ENCODE assay signal across 1 cellular context in the genomic region with DNA sequence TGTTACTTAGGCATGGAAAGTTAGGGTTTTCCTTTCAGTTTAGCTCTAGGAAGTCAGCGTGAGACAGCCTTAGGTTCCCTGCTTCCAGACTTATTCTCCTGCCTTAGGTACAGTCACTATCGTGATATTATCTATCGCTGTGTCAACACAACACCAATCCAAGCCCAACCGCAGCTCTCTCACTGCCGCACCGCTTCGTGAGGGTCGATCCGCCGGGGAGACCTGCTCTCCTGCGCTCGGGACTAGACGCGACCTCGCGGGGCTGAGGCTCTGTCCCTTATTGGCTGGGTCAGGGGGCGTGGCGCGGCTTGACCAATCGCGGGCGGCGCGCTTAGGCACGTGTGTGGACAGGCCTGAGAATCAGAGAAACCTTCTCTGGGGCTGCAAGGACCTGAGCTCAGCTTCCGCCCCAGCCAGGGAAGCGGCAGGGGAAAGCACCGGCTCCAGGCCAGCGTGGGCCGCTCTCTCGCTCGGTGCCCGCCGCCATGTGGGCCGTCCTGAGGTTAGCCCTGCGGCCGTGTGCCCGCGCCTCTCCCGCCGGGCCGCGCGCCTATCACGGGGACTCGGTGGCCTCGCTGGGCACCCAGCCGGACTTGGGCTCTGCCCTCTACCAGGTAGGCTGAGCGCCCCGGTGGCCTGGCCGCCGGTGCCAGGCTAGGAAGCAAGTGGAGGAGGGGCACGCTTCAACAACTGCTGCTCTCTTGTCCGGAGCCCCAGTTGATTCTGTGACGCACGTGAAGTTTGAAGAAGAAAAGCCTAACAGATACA.
A peak's percentile ranks its signal among the peaks of the same experiment; 100 is the strongest.
TF ChIP-seq lines count a peak whose summit lies in the region.

A gene (plus strand): TSS at position 400 of the 768 bp plus-strand sequence. CDS start 86 bp downstream, at position 486.

TF ChIP-seq in HepG2, 621 proteins besides CTCF, POLR2A, EP300 and RAD21 (continued from another document and continues in another):
- TF ChIP-seq, protein P1, sequence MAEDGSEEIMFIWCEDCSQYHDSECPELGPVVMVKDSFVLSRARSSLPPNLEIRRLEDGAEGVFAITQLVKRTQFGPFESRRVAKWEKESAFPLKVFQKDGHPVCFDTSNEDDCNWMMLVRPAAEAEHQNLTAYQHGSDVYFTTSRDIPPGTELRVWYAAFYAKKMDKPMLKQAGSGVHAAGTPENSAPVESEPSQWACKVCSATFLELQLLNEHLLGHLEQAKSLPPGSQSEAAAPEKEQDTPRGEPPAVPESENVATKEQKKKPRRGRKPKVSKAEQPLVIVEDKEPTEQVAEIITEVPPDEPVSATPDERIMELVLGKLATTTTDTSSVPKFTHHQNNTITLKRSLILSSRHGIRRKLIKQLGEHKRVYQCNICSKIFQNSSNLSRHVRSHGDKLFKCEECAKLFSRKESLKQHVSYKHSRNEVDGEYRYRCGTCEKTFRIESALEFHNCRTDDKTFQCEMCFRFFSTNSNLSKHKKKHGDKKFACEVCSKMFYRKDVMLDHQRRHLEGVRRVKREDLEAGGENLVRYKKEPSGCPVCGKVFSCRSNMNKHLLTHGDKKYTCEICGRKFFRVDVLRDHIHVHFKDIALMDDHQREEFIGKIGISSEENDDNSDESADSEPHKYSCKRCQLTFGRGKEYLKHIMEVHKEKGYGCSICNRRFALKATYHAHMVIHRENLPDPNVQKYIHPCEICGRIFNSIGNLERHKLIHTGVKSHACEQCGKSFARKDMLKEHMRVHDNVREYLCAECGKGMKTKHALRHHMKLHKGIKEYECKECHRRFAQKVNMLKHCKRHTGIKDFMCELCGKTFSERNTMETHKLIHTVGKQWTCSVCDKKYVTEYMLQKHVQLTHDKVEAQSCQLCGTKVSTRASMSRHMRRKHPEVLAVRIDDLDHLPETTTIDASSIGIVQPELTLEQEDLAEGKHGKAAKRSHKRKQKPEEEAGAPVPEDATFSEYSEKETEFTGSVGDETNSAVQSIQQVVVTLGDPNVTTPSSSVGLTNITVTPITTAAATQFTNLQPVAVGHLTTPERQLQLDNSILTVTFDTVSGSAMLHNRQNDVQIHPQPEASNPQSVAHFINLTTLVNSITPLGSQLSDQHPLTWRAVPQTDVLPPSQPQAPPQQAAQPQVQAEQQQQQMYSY (CRISPR knock-in tag; IDR thresholded peaks at IDR 0.05) = no peak
- TF ChIP-seq, protein P2, sequence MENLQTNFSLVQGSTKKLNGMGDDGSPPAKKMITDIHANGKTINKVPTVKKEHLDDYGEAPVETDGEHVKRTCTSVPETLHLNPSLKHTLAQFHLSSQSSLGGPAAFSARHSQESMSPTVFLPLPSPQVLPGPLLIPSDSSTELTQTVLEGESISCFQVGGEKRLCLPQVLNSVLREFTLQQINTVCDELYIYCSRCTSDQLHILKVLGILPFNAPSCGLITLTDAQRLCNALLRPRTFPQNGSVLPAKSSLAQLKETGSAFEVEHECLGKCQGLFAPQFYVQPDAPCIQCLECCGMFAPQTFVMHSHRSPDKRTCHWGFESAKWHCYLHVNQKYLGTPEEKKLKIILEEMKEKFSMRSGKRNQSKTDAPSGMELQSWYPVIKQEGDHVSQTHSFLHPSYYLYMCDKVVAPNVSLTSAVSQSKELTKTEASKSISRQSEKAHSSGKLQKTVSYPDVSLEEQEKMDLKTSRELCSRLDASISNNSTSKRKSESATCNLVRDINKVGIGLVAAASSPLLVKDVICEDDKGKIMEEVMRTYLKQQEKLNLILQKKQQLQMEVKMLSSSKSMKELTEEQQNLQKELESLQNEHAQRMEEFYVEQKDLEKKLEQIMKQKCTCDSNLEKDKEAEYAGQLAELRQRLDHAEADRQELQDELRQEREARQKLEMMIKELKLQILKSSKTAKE (CRISPR knock-in tag; IDR thresholded peaks at IDR 0.05; ENCODE audit: borderline replicate concordance) = no peak
- TF ChIP-seq PRMT3 (CRISPR knock-in tag; IDR thresholded peaks at IDR 0.05; ENCODE audit: borderline replicate concordance, low read depth) (no peak; the same call in 1 of the 2 replicates), POLR2AphosphoS5 (IDR thresholded peaks at IDR 0.05; ENCODE audit: low read depth, low read length) (peak; percentile 87), NPAS2 (CRISPR knock-in tag; IDR thresholded peaks at IDR 0.05; ENCODE audit: borderline replicate concordance) (no peak), PITX1 (CRISPR knock-in tag; IDR thresholded peaks at IDR 0.05) (peak; percentile 72; the same call in 1 of the 2 replicates), ARID2 (CRISPR knock-in tag; IDR thresholded peaks at IDR 0.05; ENCODE audit: borderline replicate concordance) (peak; percentile 48; the same call in 1 of the 2 replicates), SPEN (CRISPR knock-in tag; IDR thresholded peaks at IDR 0.05; ENCODE audit: low read depth) (peak; percentile 77), KAT7 (CRISPR knock-in tag; IDR thresholded peaks at IDR 0.05; ENCODE audit: borderline replicate concordance) (peak; percentile 90), ESRRA (CRISPR knock-in tag; IDR thresholded peaks at IDR 0.05; ENCODE audit: low read depth) (peak; percentile 72; the same call in 1 of the 2 replicates), FOSL2 (CRISPR knock-in tag; IDR thresholded peaks at IDR 0.05) (peak; percentile 35; the same call in 1 of the 2 replicates), ZNF614 (CRISPR knock-in tag; IDR thresholded peaks at IDR 0.05; ENCODE audit: borderline replicate concordance) (0 out of 2 replicates have a peak, but pooled peaks have one; percentile 31), SOX5 (CRISPR knock-in tag; IDR thresholded peaks at IDR 0.05; ENCODE audit: borderline replicate concordance) (peak; percentile 41), KDM4B (CRISPR knock-in tag; IDR thresholded peaks at IDR 0.05) (no peak), ZSCAN29 (CRISPR knock-in tag; conservative IDR thresholded peaks at IDR 0.05) (peak; percentile 79), TRIM24 (CRISPR knock-in tag; IDR thresholded peaks at IDR 0.05) (no peak), SALL1 (CRISPR knock-in tag; IDR thresholded peaks at IDR 0.05) (peak; percentile 78), ZNF792 (CRISPR knock-in tag; IDR thresholded peaks at IDR 0.05) (peak; percentile 24; the same call in 1 of the 2 replicates), ZNF441 (CRISPR knock-in tag; IDR thresholded peaks at IDR 0.05; ENCODE audit: borderline replicate concordance) (no peak), ZNF224 (CRISPR knock-in tag; IDR thresholded peaks at IDR 0.05) (no peak)
- TF ChIP-seq, protein P3, sequence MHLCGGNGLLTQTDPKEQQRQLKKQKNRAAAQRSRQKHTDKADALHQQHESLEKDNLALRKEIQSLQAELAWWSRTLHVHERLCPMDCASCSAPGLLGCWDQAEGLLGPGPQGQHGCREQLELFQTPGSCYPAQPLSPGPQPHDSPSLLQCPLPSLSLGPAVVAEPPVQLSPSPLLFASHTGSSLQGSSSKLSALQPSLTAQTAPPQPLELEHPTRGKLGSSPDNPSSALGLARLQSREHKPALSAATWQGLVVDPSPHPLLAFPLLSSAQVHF (CRISPR knock-in tag; IDR thresholded peaks at IDR 0.05) = 0 out of 2 replicates have a peak, but pooled peaks have one; percentile 42
- TF ChIP-seq, protein P4, sequence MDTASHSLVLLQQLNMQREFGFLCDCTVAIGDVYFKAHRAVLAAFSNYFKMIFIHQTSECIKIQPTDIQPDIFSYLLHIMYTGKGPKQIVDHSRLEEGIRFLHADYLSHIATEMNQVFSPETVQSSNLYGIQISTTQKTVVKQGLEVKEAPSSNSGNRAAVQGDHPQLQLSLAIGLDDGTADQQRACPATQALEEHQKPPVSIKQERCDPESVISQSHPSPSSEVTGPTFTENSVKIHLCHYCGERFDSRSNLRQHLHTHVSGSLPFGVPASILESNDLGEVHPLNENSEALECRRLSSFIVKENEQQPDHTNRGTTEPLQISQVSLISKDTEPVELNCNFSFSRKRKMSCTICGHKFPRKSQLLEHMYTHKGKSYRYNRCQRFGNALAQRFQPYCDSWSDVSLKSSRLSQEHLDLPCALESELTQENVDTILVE (CRISPR knock-in tag; IDR thresholded peaks at IDR 0.05) = peak; percentile 46
- TF ChIP-seq, protein P5, sequence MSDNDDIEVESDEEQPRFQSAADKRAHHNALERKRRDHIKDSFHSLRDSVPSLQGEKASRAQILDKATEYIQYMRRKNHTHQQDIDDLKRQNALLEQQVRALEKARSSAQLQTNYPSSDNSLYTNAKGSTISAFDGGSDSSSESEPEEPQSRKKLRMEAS (IDR thresholded peaks at IDR 0.05) = peak; percentile 93
- TF ChIP-seq, protein P6, sequence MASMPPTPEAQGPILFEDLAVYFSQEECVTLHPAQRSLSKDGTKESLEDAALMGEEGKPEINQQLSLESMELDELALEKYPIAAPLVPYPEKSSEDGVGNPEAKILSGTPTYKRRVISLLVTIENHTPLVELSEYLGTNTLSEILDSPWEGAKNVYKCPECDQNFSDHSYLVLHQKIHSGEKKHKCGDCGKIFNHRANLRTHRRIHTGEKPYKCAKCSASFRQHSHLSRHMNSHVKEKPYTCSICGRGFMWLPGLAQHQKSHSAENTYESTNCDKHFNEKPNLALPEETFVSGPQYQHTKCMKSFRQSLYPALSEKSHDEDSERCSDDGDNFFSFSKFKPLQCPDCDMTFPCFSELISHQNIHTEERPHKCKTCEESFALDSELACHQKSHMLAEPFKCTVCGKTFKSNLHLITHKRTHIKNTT (CRISPR knock-in tag; IDR thresholded peaks at IDR 0.05) = no peak
- TF ChIP-seq, protein P7, sequence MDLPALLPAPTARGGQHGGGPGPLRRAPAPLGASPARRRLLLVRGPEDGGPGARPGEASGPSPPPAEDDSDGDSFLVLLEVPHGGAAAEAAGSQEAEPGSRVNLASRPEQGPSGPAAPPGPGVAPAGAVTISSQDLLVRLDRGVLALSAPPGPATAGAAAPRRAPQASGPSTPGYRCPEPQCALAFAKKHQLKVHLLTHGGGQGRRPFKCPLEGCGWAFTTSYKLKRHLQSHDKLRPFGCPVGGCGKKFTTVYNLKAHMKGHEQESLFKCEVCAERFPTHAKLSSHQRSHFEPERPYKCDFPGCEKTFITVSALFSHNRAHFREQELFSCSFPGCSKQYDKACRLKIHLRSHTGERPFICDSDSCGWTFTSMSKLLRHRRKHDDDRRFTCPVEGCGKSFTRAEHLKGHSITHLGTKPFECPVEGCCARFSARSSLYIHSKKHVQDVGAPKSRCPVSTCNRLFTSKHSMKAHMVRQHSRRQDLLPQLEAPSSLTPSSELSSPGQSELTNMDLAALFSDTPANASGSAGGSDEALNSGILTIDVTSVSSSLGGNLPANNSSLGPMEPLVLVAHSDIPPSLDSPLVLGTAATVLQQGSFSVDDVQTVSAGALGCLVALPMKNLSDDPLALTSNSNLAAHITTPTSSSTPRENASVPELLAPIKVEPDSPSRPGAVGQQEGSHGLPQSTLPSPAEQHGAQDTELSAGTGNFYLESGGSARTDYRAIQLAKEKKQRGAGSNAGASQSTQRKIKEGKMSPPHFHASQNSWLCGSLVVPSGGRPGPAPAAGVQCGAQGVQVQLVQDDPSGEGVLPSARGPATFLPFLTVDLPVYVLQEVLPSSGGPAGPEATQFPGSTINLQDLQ (CRISPR knock-in tag; IDR thresholded peaks at IDR 0.05) = 0 out of 2 replicates have a peak, but pooled peaks have one; percentile 57
- TF ChIP-seq, protein P8, sequence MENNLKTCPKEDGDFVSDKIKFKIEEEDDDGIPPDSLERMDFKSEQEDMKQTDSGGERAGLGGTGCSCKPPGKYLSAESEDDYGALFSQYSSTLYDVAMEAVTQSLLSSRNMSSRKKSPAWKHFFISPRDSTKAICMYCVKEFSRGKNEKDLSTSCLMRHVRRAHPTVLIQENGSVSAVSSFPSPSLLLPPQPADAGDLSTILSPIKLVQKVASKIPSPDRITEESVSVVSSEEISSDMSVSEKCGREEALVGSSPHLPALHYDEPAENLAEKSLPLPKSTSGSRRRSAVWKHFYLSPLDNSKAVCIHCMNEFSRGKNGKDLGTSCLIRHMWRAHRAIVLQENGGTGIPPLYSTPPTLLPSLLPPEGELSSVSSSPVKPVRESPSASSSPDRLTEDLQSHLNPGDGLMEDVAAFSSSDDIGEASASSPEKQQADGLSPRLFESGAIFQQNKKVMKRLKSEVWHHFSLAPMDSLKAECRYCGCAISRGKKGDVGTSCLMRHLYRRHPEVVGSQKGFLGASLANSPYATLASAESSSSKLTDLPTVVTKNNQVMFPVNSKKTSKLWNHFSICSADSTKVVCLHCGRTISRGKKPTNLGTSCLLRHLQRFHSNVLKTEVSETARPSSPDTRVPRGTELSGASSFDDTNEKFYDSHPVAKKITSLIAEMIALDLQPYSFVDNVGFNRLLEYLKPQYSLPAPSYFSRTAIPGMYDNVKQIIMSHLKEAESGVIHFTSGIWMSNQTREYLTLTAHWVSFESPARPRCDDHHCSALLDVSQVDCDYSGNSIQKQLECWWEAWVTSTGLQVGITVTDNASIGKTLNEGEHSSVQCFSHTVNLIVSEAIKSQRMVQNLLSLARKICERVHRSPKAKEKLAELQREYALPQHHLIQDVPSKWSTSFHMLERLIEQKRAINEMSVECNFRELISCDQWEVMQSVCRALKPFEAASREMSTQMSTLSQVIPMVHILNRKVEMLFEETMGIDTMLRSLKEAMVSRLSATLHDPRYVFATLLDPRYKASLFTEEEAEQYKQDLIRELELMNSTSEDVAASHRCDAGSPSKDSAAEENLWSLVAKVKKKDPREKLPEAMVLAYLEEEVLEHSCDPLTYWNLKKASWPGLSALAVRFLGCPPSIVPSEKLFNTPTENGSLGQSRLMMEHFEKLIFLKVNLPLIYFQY (CRISPR knock-in tag; IDR thresholded peaks at IDR 0.05; ENCODE audit: borderline replicate concordance) = 0 out of 2 replicates have a peak, but pooled peaks have one; percentile 28
- TF ChIP-seq, protein P9, sequence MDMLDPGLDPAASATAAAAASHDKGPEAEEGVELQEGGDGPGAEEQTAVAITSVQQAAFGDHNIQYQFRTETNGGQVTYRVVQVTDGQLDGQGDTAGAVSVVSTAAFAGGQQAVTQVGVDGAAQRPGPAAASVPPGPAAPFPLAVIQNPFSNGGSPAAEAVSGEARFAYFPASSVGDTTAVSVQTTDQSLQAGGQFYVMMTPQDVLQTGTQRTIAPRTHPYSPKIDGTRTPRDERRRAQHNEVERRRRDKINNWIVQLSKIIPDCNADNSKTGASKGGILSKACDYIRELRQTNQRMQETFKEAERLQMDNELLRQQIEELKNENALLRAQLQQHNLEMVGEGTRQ (IDR thresholded peaks at IDR 0.05; ENCODE audit: low read depth, low read length) = peak; percentile 83
- TF ChIP-seq, protein P9 (CRISPR knock-in tag; IDR thresholded peaks at IDR 0.05; ENCODE audit: borderline replicate concordance) = peak; percentile 95; the same call in 1 of the 2 replicates
- TF ChIP-seq, protein P10, sequence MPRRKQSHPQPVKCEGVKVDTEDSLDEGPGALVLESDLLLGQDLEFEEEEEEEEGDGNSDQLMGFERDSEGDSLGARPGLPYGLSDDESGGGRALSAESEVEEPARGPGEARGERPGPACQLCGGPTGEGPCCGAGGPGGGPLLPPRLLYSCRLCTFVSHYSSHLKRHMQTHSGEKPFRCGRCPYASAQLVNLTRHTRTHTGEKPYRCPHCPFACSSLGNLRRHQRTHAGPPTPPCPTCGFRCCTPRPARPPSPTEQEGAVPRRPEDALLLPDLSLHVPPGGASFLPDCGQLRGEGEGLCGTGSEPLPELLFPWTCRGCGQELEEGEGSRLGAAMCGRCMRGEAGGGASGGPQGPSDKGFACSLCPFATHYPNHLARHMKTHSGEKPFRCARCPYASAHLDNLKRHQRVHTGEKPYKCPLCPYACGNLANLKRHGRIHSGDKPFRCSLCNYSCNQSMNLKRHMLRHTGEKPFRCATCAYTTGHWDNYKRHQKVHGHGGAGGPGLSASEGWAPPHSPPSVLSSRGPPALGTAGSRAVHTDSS (CRISPR knock-in tag; conservative IDR thresholded peaks at IDR 0.05) = no peak
